ENCODE assay signal across 29 cellular contexts in the genomic region with DNA sequence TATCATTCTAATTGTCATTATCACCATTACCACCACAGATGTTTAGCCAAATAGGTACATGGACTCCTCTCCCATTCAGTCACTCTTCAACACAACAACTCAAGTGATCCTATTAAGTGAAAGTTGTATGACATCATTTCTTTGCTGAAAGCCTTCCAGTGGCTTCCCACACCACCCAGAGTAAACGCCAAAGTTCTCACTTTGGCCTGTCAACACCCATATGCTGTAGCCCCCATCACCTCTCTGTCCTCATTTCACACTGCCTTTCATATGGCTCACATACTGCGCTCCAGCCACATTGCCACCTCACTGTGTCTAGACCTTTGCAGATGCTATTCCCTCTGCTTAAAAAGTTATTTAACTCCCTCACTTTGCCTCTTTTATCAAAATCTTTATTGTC.
"Had no signal": no experiment of that assay in that cellular context is flagged by ENCODE, and none has a peak within 500 bp of the region (broad histone marks: within the 10 kb centered on the region; RNA-seq: fewer than 3 reads in every experiment).

No MANE protein-coding gene starts in this region.

- H3K27ac ChIP-seq: ascending aorta, cardiac muscle cell, VCaP had no signal

- DNase-seq: activated B cell treated with CpG ODN at 0.5 μM for 24 hours; activated CD4-positive, alpha-beta memory T cell treated with anti-CD3 and anti-CD28 coated beads, Interleukin-2, amount 10 ng/mL, durations not matched to agents 7 days and 5 days; activated CD4-positive, alpha-beta T cell treated with anti-CD3 and anti-CD28 coated beads for 4 hours; activated CD4-positive, alpha-beta T cell treated with anti-CD3 and anti-CD28 coated beads, Interleukin-2, amount 10 ng/mL, durations not matched to agents 7 days and 5 days; activated CD4-positive, alpha-beta T cell treated with anti-CD3 and anti-CD28 coated beads, Interleukin-2, amount 50 U/mL, for 48 hours; activated CD4-positive, CD25-positive, alpha-beta regulatory T cell treated with anti-CD3 and anti-CD28 coated beads, Interleukin-2, amount 50 U/mL, for 72 hours; activated CD8-positive, alpha-beta memory T cell treated with anti-CD3 and anti-CD28 coated beads for 24 hours; activated CD8-positive, alpha-beta memory T cell treated with anti-CD3 and anti-CD28 coated beads, Interleukin-2, amount 10 ng/mL, durations not matched to agents 7 days and 5 days; activated CD8-positive, alpha-beta memory T cell treated with anti-CD3 and anti-CD28 coated beads, Interleukin-2, amount 50 U/mL, for 48 hours; activated CD8-positive, alpha-beta T cell treated with anti-CD3 and anti-CD28 coated beads, Interleukin-2, amount 10 ng/mL, durations not matched to agents 7 days and 5 days; activated effector memory CD4-positive, alpha-beta T cell treated with Interleukin-2 at 50 U/mL for 16 hours; activated gamma-delta T cell; activated naive CD4-positive, alpha-beta T cell treated with anti-CD3 and anti-CD28 coated beads, Interleukin-2, amount 10 ng/mL, durations not matched to agents 7 days and 5 days; activated naive CD4-positive, alpha-beta T cell treated with Interleukin-2 at 50 U/mL for 16 hours; activated naive CD8-positive, alpha-beta T cell treated with anti-CD3 and anti-CD28 coated beads, Interleukin-2, amount 10 ng/mL, durations not matched to agents 7 days and 5 days; activated naive CD8-positive, alpha-beta T cell treated with anti-CD3 and anti-CD28 coated beads, Interleukin-2, amount 50 U/mL, for 24 hours; activated T-cell treated with anti-CD3 and anti-CD28 coated beads, Interleukin-2, amount 50 U/mL, for 24 hours; activated T-cell treated with anti-CD3 and anti-CD28 coated beads, Interleukin-2, amount 50 U/mL, for 48 hours; amygdala; anterior cingulate cortex; central memory CD4-positive, alpha-beta T cell; T-helper 1 cell; T-helper 2 cell; T-helper 9 cell had no signal

- H3K4me3 ChIP-seq: ascending aorta, cardiac muscle cell had no signal

- H3K36me3 ChIP-seq: ascending aorta, cardiac muscle cell had no signal

- H3K9me3 ChIP-seq: ascending aorta had no signal

- ATAC-seq: activated CD8-positive, alpha-beta memory T cell treated with anti-CD3 and anti-CD28 coated beads, Interleukin-2, amount 10 ng/mL, durations not matched to agents 7 days and 5 days; activated CD8-positive, alpha-beta T cell treated with anti-CD3 and anti-CD28 coated beads, Interleukin-2, amount 10 ng/mL, durations not matched to agents 7 days and 5 days; activated naive CD8-positive, alpha-beta T cell treated with anti-CD3 and anti-CD28 coated beads, Interleukin-2, amount 50 U/mL, for 24 hours had no signal

- H3K27me3 ChIP-seq: ascending aorta, cardiac muscle cell had no signal

- H3K4me1 ChIP-seq: ascending aorta had no signal

- FAIRE-seq: bronchial epithelial cell, TTC549 had no signal
